6 cellular contexts compared by ENCODE assay signal in the genomic region with DNA sequence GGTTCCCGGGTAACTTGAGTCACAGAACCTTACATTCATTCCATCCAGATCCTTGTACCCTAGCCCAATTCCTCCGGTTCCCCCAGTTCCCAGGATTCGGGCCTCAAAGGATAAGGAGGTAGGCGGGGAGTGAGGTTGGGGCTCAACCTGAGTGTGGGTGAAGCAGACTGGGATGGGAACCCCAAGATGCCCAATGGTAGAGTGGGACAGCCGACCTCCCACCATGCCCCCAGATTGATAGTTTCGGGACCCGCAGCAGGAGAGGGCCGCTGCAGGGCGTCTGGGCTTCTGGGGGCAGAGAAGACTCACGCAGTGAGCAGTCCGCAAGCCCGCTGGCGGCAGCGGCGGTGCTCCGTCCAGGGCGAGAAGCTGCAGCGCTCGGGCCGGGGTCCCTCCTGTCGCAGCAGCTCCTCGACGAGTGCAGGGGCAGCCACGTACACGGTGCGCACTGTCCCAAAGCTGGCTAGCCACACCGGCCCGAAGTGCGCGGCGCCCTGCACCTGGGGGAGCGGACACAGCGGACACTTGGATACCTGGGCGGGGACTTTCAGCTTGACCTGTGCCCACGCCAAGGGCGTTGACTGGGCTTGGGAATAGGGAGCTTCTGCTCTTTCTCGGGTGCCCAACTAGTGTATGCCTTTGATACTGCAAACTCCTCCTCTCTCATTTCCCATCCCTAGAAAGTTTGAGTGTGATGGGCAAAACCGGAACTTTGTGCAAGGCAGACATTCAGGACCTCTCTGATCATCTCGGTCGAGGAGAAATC. TPM values are rescaled to one million over a fixed set of nuclear protein-coding genes. Genes with fewer than 3 reads are reported as not detected.
DNase-seq lines count a peak whose midpoint lies in the region; ATAC-seq and TF ChIP-seq lines count a peak whose summit lies in the region.

No MANE protein-coding gene starts in this region.

- H3K4me1 ChIP-seq in A673 (ENCODE audit: insufficient read depth, low read length, poor library complexity, severe bottlenecking), result peaks cover 31% of the 10 kb centered on the region
- H3K4me1 ChIP-seq in right cardiac atrium (ENCODE audit: control insufficient read depth, insufficient read depth, low read length), result peaks cover 4% of the 10 kb centered on the region

- intact Hi-C loops in A673 (cut with micrococcal nuclease; ENCODE audit: unreplicated experiment), result no loop called here
- intact Hi-C loops in right cardiac atrium (cut with DNase I), result no loop called here

- TF ChIP-seq CTCF in A673 (conservative IDR thresholded peaks at IDR 0.05; ENCODE audit: low read depth, low read length), result no peak

- WGBS in right cardiac atrium, result 2% methylated on average over 40 of the region's 40 CpGs

- peaks cover 6% of the 10 kb centered on the region for H3K36me3 ChIP-seq in A673 (ENCODE audit: insufficient read depth, low read length, poor library complexity, severe bottlenecking)

- H3K4me3 ChIP-seq in A673 (ENCODE audit: low read depth, low read length, poor library complexity, severe bottlenecking) (peak overlapping the region; percentile 40), right cardiac atrium (ENCODE audit: low read length) (peak overlapping the region; percentile 22)

- CTCF ChIA-PET in A673 (lab: Charles Lee), result interaction anchor here (2.2 kb wide), 1 partner anchor 9 kb away, joined by 10 read pairs; no protein-coding TSS in a partner anchor

- no peak overlapping the region for H3K27ac ChIP-seq in A673 (ENCODE audit: low read depth, low read length, poor library complexity, severe bottlenecking)
- H3K27ac ChIP-seq in right cardiac atrium (ENCODE audit: low read length), result no peak overlapping the region

- POLR2A ChIA-PET in A673 (lab: Charles Lee; ENCODE audit: low non-redundant PET), result no interaction called here

- BruUV-seq in A673 (replicated peaks; lab: Mats Ljungman, UMichigan), result no TSS peak

- no peaks in the 10 kb centered on the region for H3K9me3 ChIP-seq in A673 (ENCODE audit: low read depth, low read length, poor library complexity, severe bottlenecking)
- no peaks in the 10 kb centered on the region for H3K9me3 ChIP-seq in right cardiac atrium (ENCODE audit: control insufficient read depth, low read length)

- peak; percentile 11 to 16 for ATAC-seq in right cardiac atrium
- no peak for ATAC-seq in GM19452 (IDR thresholded peaks at IDR 0.05; ENCODE audit: unreplicated experiment)

- H3K27me3 ChIP-seq in A673 (replicated peaks; ENCODE audit: insufficient read depth, low read depth, low read length, poor library complexity) (peaks cover 30% of the 10 kb centered on the region), right cardiac atrium (ENCODE audit: control insufficient read depth, insufficient read depth) (no peaks in the 10 kb centered on the region)

- DNase-seq in A673 (ENCODE audit: low spot score), result no peak
- peak; percentile 15 for DNase-seq in OCI-M1 (lab: John Stamatoyannopoulos, UW)
- no peak for DNase-seq in right cardiac atrium
- no peak for DNase-seq in hypothalamus (lab: John Stamatoyannopoulos, UW)
- no peak for DNase-seq in COLO829 (ENCODE audit: low spot score)

RNA-seq across cellular contexts. Expression of gene CYP27B1, which starts 1.0 kb away (rescaled TPM):
- 4.5 and 4.7 TPM in 2 replicates for total RNA-seq in A673 (2021)
- under 1 TPM in 3 of 4 donors, not detected in 1; 0.12 to 0.22 (median 0.14) TPM for total RNA-seq in right cardiac atrium
- polyA plus RNA-seq in right cardiac atrium, result 0.18 TPM

RNA-seq across cellular contexts. Expression of gene METTL1, which starts 6.0 kb away (rescaled TPM):
- total RNA-seq in A673 (2021) (51.0 and 55.6 TPM in 2 replicates), right cardiac atrium (10 to 100 TPM in 1 of 4 donors, 1 to 10 TPM in 3; 5.7 to 15.8 (median 8.5) TPM)
- 6.3 TPM for polyA plus RNA-seq in right cardiac atrium

RNA-seq across cellular contexts. Expression of gene EEF1AKMT3, which starts 6.5 kb away (rescaled TPM):
- 5.3 and 7.4 TPM in 2 replicates for total RNA-seq in A673 (2021)
- 1 to 10 TPM; 2.1 to 3.1 (median 2.6) TPM for total RNA-seq in right cardiac atrium
- polyA plus RNA-seq in right cardiac atrium, result 0.95 TPM

RNA-seq across cellular contexts. Expression of gene MARCHF9, which starts 11.0 kb away (rescaled TPM):
- total RNA-seq in A673 (2021) (19.8 and 23.6 TPM in 2 replicates), right cardiac atrium (10 to 100 TPM; 15.2 to 17.8 (median 16.4) TPM)
- polyA plus RNA-seq in right cardiac atrium, result 14.3 TPM

RNA-seq across cellular contexts. Expression of gene CDK4, which starts 13.8 kb away (rescaled TPM):
- total RNA-seq in A673 (2021) (216 and 247 TPM in 2 replicates), right cardiac atrium (10 to 100 TPM; 50.9 to 53.9 (median 53.4) TPM)
- 29.7 TPM for polyA plus RNA-seq in right cardiac atrium
